Comparison of ENCODE assay signal across 8 cellular contexts in genomic region chr1:148370687-148371086, GRCh38.
A peak's percentile ranks its signal among the peaks of the same experiment; 100 is the strongest.
DNase-seq lines count a peak whose midpoint lies in the region; ATAC-seq and TF ChIP-seq lines count a peak whose summit lies in the region.
"Not testable (repeated sequence)": the region's sequence is repeated elsewhere in the genome, so short reads cannot be mapped to it uniquely, and the experiment has no call there.

No MANE protein-coding gene starts in this region.

- H3K9me3 Mint-ChIP-seq in activated CD4-positive, alpha-beta T cell treated with anti-CD3 and anti-CD28 coated beads for 36 hours (ENCODE audit: low read depth); activated T-cell treated with anti-CD3 and anti-CD28 coated beads, Interleukin-2, amount 50 U/mL, for 72 hours; activated naive CD8-positive, alpha-beta T cell treated with anti-CD3 and anti-CD28 coated beads, Interleukin-2, amount 10 ng/mL, durations not matched to agents 7 days and 5 days; natural killer cell: not testable (repeated sequence)

- H3K4me1 Mint-ChIP-seq in activated CD4-positive, alpha-beta T cell treated with anti-CD3 and anti-CD28 coated beads for 36 hours, result peaks cover 45% of the 10 kb centered on the region
- peaks cover 72% of the 10 kb centered on the region for H3K4me1 Mint-ChIP-seq in activated T-cell treated with anti-CD3 and anti-CD28 coated beads, Interleukin-2, amount 50 U/mL, for 72 hours (ENCODE audit: low read depth)
- H3K4me1 Mint-ChIP-seq in activated naive CD8-positive, alpha-beta T cell treated with anti-CD3 and anti-CD28 coated beads, Interleukin-2, amount 10 ng/mL, durations not matched to agents 7 days and 5 days, result peaks cover 51% of the 10 kb centered on the region
- peaks cover 29% of the 10 kb centered on the region in 2 donors for H3K4me1 Mint-ChIP-seq in natural killer cell

- CTCF ChIA-PET in activated CD4-positive, alpha-beta T cell treated with anti-CD3 and anti-CD28 coated beads for 36 hours (lab: Charles Lee), result interaction anchor here (1.5 kb wide), 1 partner anchor 21 kb away, joined by 4 read pairs; no protein-coding TSS in a partner anchor

- not testable (repeated sequence) for H3K27me3 Mint-ChIP-seq in activated CD4-positive, alpha-beta T cell treated with anti-CD3 and anti-CD28 coated beads for 36 hours; activated T-cell treated with anti-CD3 and anti-CD28 coated beads, Interleukin-2, amount 50 U/mL, for 72 hours (ENCODE audit: low read depth); activated naive CD8-positive, alpha-beta T cell treated with anti-CD3 and anti-CD28 coated beads, Interleukin-2, amount 10 ng/mL, durations not matched to agents 7 days and 5 days; natural killer cell (ENCODE audit: low read depth in 2 of 2)

- peak overlapping the region; percentile 62 for H3K27ac Mint-ChIP-seq in activated CD4-positive, alpha-beta T cell treated with anti-CD3 and anti-CD28 coated beads for 36 hours
- H3K27ac Mint-ChIP-seq in activated T-cell treated with anti-CD3 and anti-CD28 coated beads, Interleukin-2, amount 50 U/mL, for 72 hours, result peak overlapping the region; percentile 61
- H3K27ac Mint-ChIP-seq in activated naive CD8-positive, alpha-beta T cell treated with anti-CD3 and anti-CD28 coated beads, Interleukin-2, amount 10 ng/mL, durations not matched to agents 7 days and 5 days, result peak overlapping the region; percentile 98
- peak overlapping the region; percentile 51 to 92 for H3K27ac Mint-ChIP-seq in natural killer cell

- not testable (repeated sequence) for TF ChIP-seq CTCF in HL-60 (IDR thresholded peaks at IDR 0.05; ENCODE audit: insufficient read depth, low read length); natural killer cell (IDR thresholded peaks at IDR 0.05)

- not testable (repeated sequence) for H3K36me3 Mint-ChIP-seq in activated CD4-positive, alpha-beta T cell treated with anti-CD3 and anti-CD28 coated beads for 36 hours (ENCODE audit: low read depth); activated T-cell treated with anti-CD3 and anti-CD28 coated beads, Interleukin-2, amount 50 U/mL, for 72 hours (ENCODE audit: insufficient read depth in 2 of 2); activated naive CD8-positive, alpha-beta T cell treated with anti-CD3 and anti-CD28 coated beads, Interleukin-2, amount 10 ng/mL, durations not matched to agents 7 days and 5 days; natural killer cell

- H3K27ac ChIP-seq in HL-60 (replicated peaks), result peak overlapping the region; percentile 69

- H3K4me3 Mint-ChIP-seq in activated CD4-positive, alpha-beta T cell treated with anti-CD3 and anti-CD28 coated beads for 36 hours; natural killer cell: not testable (repeated sequence)
- H3K4me3 Mint-ChIP-seq in activated T-cell treated with anti-CD3 and anti-CD28 coated beads, Interleukin-2, amount 50 U/mL, for 72 hours, result peak overlapping the region; percentile 53 to 77
- peak overlapping the region; percentile 78 for H3K4me3 Mint-ChIP-seq in activated naive CD8-positive, alpha-beta T cell treated with anti-CD3 and anti-CD28 coated beads, Interleukin-2, amount 10 ng/mL, durations not matched to agents 7 days and 5 days

- DNase-seq in CD1c-positive myeloid dendritic cell (ENCODE audit: extremely low spot score) (peak; percentile 51), HL-60 (ENCODE audit: low read depth in 1 of 2, low spot score in 1 of 2) (peak in 1 of 2 experiments; percentile 47), NOMO-1 treated with DMSO at 0.1 percent for 48 hours (lab: John Stamatoyannopoulos, UW; ENCODE audit: unreplicated experiment) (peak; percentile 64), SKM-1 treated with dmso at 0.1 percent for 144 hours (lab: John Stamatoyannopoulos, UW; ENCODE audit: unreplicated experiment) (peak; percentile 64)
- not testable (repeated sequence) for DNase-seq in activated CD4-positive, alpha-beta T cell treated with anti-CD3 and anti-CD28 coated beads for 36 hours; activated T-cell treated with anti-CD3 and anti-CD28 coated beads, Interleukin-2, amount 50 U/mL, for 72 hours; activated naive CD8-positive, alpha-beta T cell treated with anti-CD3 and anti-CD28 coated beads, Interleukin-2, amount 10 ng/mL, durations not matched to agents 7 days and 5 days; natural killer cell

- intact Hi-C loops in activated CD4-positive, alpha-beta T cell treated with anti-CD3 and anti-CD28 coated beads for 36 hours (cut with DNase I, micrococcal nuclease), result loop anchor here in 1 of 2 experiments (10.0 kb wide), 1 partner anchor 154 kb away; no protein-coding TSS in a partner anchor
- intact Hi-C loops in natural killer cell (cut with micrococcal nuclease), result not testable (repeated sequence)

- H3K27me3 ChIP-seq in HL-60 (ENCODE audit: insufficient read depth, poor library complexity, severe bottlenecking), result not testable (repeated sequence)

- not testable (repeated sequence) for H3K4me3 ChIP-seq in HL-60 (replicated peaks; ENCODE audit: insufficient read depth, low read length)

- POLR2A ChIA-PET in activated CD4-positive, alpha-beta T cell treated with anti-CD3 and anti-CD28 coated beads for 36 hours (lab: Charles Lee), result interaction anchor here (3.6 to 4.3 kb wide), 2 partner anchors 18 to 36 kb away, joined by 22 to 40 read pairs; no protein-coding TSS in a partner anchor
- POLR2A ChIA-PET in activated naive CD8-positive, alpha-beta T cell treated with anti-CD3 and anti-CD28 coated beads, Interleukin-2, amount 10 ng/mL, durations not matched to agents 7 days and 5 days (lab: Charles Lee), result interaction anchor here (0.9 to 2.8 kb wide), 4 partner anchors 8 to 152 kb away, joined by 3 to 9 read pairs (median 5); no protein-coding TSS in a partner anchor

- not testable (repeated sequence) for ATAC-seq in activated CD4-positive, alpha-beta T cell treated with anti-CD3 and anti-CD28 coated beads for 36 hours; activated T-cell treated with anti-CD3 and anti-CD28 coated beads, Interleukin-2, amount 50 U/mL, for 72 hours (replicated peaks in 1 of 2); activated naive CD8-positive, alpha-beta T cell treated with anti-CD3 and anti-CD28 coated beads, Interleukin-2, amount 10 ng/mL, durations not matched to agents 7 days and 5 days (ENCODE audit: low read depth); natural killer cell
